20 cellular contexts compared by ENCODE assay signal in genomic region chr14:21521526-21521925, GRCh38. TPM values are rescaled to one million over a fixed set of nuclear protein-coding genes. Genes with fewer than 3 reads are reported as not detected.
DNase-seq lines count a peak whose midpoint lies in the region; ATAC-seq and TF ChIP-seq lines count a peak whose summit lies in the region.
"Had no signal": no experiment of that assay in that cellular context is flagged by ENCODE, and none has a peak within 500 bp of the region (broad histone marks: within the 10 kb centered on the region; RNA-seq: fewer than 3 reads in every experiment).

No MANE protein-coding gene starts in this region.

- 61 to 63% methylated on average over 2 of the region's 2 CpGs for WGBS in lung, 2 donors

- H3K4me3 Mint-ChIP-seq in stimulated activated effector memory CD8-positive, alpha-beta T cell treated with anti-CD3 and anti-CD28 coated beads, Interleukin-12 subunit alpha, Interleukin-12 subunit beta, amount 100 ng/mL, for 72 hours, result no peak overlapping the region
- H3K4me3 Mint-ChIP-seq: activated CD4-positive, alpha-beta T cell treated with anti-CD3 and anti-CD28 coated beads, Interleukin-2, amount 10 ng/mL, durations not matched to agents 7 days and 5 days; activated naive CD4-positive, alpha-beta T cell treated with anti-CD3 and anti-CD28 coated beads, Interleukin-2, amount 50 U/mL, for 24 hours had no signal

- H3K4me3 ChIP-seq in ACC112 (ENCODE audit: low read depth, low read length) (no peak overlapping the region), brain microvascular endothelial cell (ENCODE audit: low read depth, low read length) (no peak overlapping the region), lung (no peak overlapping the region)
- H3K4me3 ChIP-seq: hepatocyte, stomach had no signal

- no peak for ATAC-seq in lung (ENCODE audit: insufficient read depth, low FRiP score)
- no peak for ATAC-seq in stimulated activated effector memory CD8-positive, alpha-beta T cell treated with anti-CD3 and anti-CD28 coated beads, Interleukin-12 subunit alpha, Interleukin-12 subunit beta, amount 100 ng/mL, for 72 hours
- ATAC-seq in GM19397 (IDR thresholded peaks at IDR 0.05; ENCODE audit: unreplicated experiment), result no peak
- ATAC-seq in HG03175 (IDR thresholded peaks at IDR 0.05; ENCODE audit: unreplicated experiment), result no peak

- no peaks in the 10 kb centered on the region for H3K9me3 Mint-ChIP-seq in stimulated activated effector memory CD8-positive, alpha-beta T cell treated with anti-CD3 and anti-CD28 coated beads, Interleukin-12 subunit alpha, Interleukin-12 subunit beta, amount 100 ng/mL, for 72 hours
- H3K9me3 Mint-ChIP-seq: activated CD4-positive, alpha-beta T cell treated with anti-CD3 and anti-CD28 coated beads, Interleukin-2, amount 10 ng/mL, durations not matched to agents 7 days and 5 days; activated naive CD4-positive, alpha-beta T cell treated with anti-CD3 and anti-CD28 coated beads, Interleukin-2, amount 50 U/mL, for 24 hours; nephron had no signal

- H3K4me1 ChIP-seq in ACC112 (ENCODE audit: control insufficient read depth, insufficient read depth, low read length, unreplicated experiment), result peaks cover 16% of the 10 kb centered on the region
- H3K4me1 ChIP-seq in lung (ENCODE audit: control insufficient read depth in 2 of 2, insufficient read depth in 2 of 2, low read length in 2 of 2), result peaks cover 0 to 2% of the 10 kb centered on the region in 2 donors

- peaks cover 2% of the 10 kb centered on the region for H3K79me2 ChIP-seq in ACC112 (ENCODE audit: control insufficient read depth, insufficient read depth, low read length, unreplicated experiment)

- H2AFZ ChIP-seq in ACC112 (ENCODE audit: low read length, unreplicated experiment), result no peak overlapping the region
- H2AFZ ChIP-seq: hepatocyte had no signal

- DNase-seq in H4 (ENCODE audit: low spot score) (peak; percentile 11), brain microvascular endothelial cell (peak; percentile 75), lung (ENCODE audit: low spot score) (peak; percentile 59), COLO829 (ENCODE audit: low spot score) (no peak)
- no peak for DNase-seq in stimulated activated effector memory CD8-positive, alpha-beta T cell treated with anti-CD3 and anti-CD28 coated beads, Interleukin-12 subunit alpha, Interleukin-12 subunit beta, amount 100 ng/mL, for 72 hours (ENCODE audit: low spot score in 2 of 2)
- DNase-seq: activated CD4-positive, alpha-beta T cell treated with anti-CD3 and anti-CD28 coated beads, Interleukin-2, amount 10 ng/mL, durations not matched to agents 7 days and 5 days; COR-L47; Karpas-422; NCI-H774; stomach had no signal

- H3K36me3 ChIP-seq in ACC112 (ENCODE audit: insufficient read depth, low read length) (no peaks in the 10 kb centered on the region), brain microvascular endothelial cell (replicated peaks) (no peaks in the 10 kb centered on the region), lung (ENCODE audit: control insufficient read depth in 2 of 2, insufficient read depth in 2 of 2, low read length in 2 of 2) (peaks cover 0 to 2% of the 10 kb centered on the region in 2 donors)

- no peaks in the 10 kb centered on the region for H3K9me3 ChIP-seq in lung (ENCODE audit: control insufficient read depth in 2 of 2, insufficient read depth in 1 of 2, low read length in 1 of 2)
- H3K9me3 ChIP-seq: stomach had no signal

- in situ Hi-C loops in brain microvascular endothelial cell (cut with HindIII; ENCODE audit: low pct_ligation_motif_present, low sequenced_read_pairs), result no loop called here

- peaks cover 14% of the 10 kb centered on the region for H3K4me1 Mint-ChIP-seq in stimulated activated effector memory CD8-positive, alpha-beta T cell treated with anti-CD3 and anti-CD28 coated beads, Interleukin-12 subunit alpha, Interleukin-12 subunit beta, amount 100 ng/mL, for 72 hours

- H3K27ac ChIP-seq in ACC112 (ENCODE audit: low read depth, low read length) (peak overlapping the region; percentile 72), brain microvascular endothelial cell (peak overlapping the region; percentile 55), lung (ENCODE audit: low read depth in 1 of 2, low read length in 1 of 2) (no peak overlapping the region)
- H3K27ac ChIP-seq: hepatocyte, stomach had no signal

- H3K27me3 ChIP-seq in ACC112 (ENCODE audit: insufficient read depth, low read length) (no peaks in the 10 kb centered on the region), brain microvascular endothelial cell (replicated peaks) (no peaks in the 10 kb centered on the region), lung (ENCODE audit: control insufficient read depth, insufficient read depth) (no peaks in the 10 kb centered on the region)
- H3K27me3 ChIP-seq: hepatocyte, stomach had no signal

- TF ChIP-seq CTCF in brain microvascular endothelial cell (IDR thresholded peaks at IDR 0.05; ENCODE audit: low read depth, low read length, missing control alignments) (no peak), lung (IDR thresholded peaks at IDR 0.05; ENCODE audit: control extremely low read depth, extremely low read depth) (no peak)

- no peak overlapping the region for H3K27ac Mint-ChIP-seq in stimulated activated effector memory CD8-positive, alpha-beta T cell treated with anti-CD3 and anti-CD28 coated beads, Interleukin-12 subunit alpha, Interleukin-12 subunit beta, amount 100 ng/mL, for 72 hours
- H3K27ac Mint-ChIP-seq: activated CD4-positive, alpha-beta T cell treated with anti-CD3 and anti-CD28 coated beads, Interleukin-2, amount 10 ng/mL, durations not matched to agents 7 days and 5 days; nephron had no signal

- H3K36me3 Mint-ChIP-seq in stimulated activated effector memory CD8-positive, alpha-beta T cell treated with anti-CD3 and anti-CD28 coated beads, Interleukin-12 subunit alpha, Interleukin-12 subunit beta, amount 100 ng/mL, for 72 hours, result peaks cover 6% of the 10 kb centered on the region
- H3K36me3 Mint-ChIP-seq: activated naive CD4-positive, alpha-beta T cell treated with anti-CD3 and anti-CD28 coated beads, Interleukin-2, amount 50 U/mL, for 24 hours had no signal

RNA-seq across cellular contexts. Expression of gene SALL2, which starts 4.6 kb away (rescaled TPM):
- 0.06 and 0.75 TPM in 2 replicates for total RNA-seq in H4 (2014; rRNA removed; shearing (Covaris generic))
- total RNA-seq in lung, result 10 to 100 TPM in 1 of 2 donors, 1 to 10 TPM in 1; 10.0 to 10.2 TPM
- 1 to 10 TPM; 2.9 to 6.1 TPM for polyA plus RNA-seq in lung

RNA-seq across cellular contexts. Expression of gene METTL3, which starts 10.4 kb away (rescaled TPM):
- 55.3 and 56.8 TPM in 2 replicates for total RNA-seq in H4 (2014; rRNA removed; shearing (Covaris generic))
- total RNA-seq in lung, result 10 to 100 TPM; 40.9 to 77.2 TPM
- 10 to 100 TPM; 34.6 to 47.8 TPM for polyA plus RNA-seq in lung

RNA-seq across cellular contexts. Expression of gene TOX4, which starts 44.5 kb away (rescaled TPM):
- total RNA-seq in H4 (2014; rRNA removed; shearing (Covaris generic)), result 12.7 and 14.3 TPM in 2 replicates
- total RNA-seq in lung, result 10 to 100 TPM; 42.8 to 82.9 TPM
- polyA plus RNA-seq in lung, result 10 to 100 TPM; 16.4 to 41.3 TPM

RNA-seq across cellular contexts. Expression of gene RAB2B, which starts 44.8 kb away (rescaled TPM):
- total RNA-seq in H4 (2014; rRNA removed; shearing (Covaris generic)), result 17.5 and 22.9 TPM in 2 replicates
- total RNA-seq in lung, result 10 to 100 TPM; 22.3 to 42.7 TPM
- polyA plus RNA-seq in lung, result 10 to 100 TPM; 14.8 to 18.5 TPM

RNA-seq across cellular contexts. Expression of gene OR10G3, which starts 58.4 kb away (rescaled TPM):
- not detected in 2 replicates for total RNA-seq in H4 (2014; rRNA removed; shearing (Covaris generic))
- not detected for total RNA-seq in lung
- polyA plus RNA-seq in lung, result not detected
- total RNA-seq: activated CD4-positive, alpha-beta T cell treated with anti-CD3 and anti-CD28 coated beads, Interleukin-2, amount 10 ng/mL, durations not matched to agents 7 days and 5 days; dermis microvascular lymphatic vessel endothelial cell; epithelial cell of proximal tubule; hepatocyte; kidney epithelial cell; stomach; ureter had no signal
- polyA plus RNA-seq: hepatocyte, stomach had no signal

Comparison
In these comparisons a context has a peak if more than half of its experiments do, and no peak if none do; other contexts are left out.
1. H3K27ac ChIP-seq: peak in ACC112 (single experiment) and brain microvascular endothelial cell (single experiment); none in lung (0 of 2).
2. DNase-seq: peak in H4 (single experiment), brain microvascular endothelial cell (single experiment) and lung (single experiment); none in stimulated activated effector memory CD8-positive, alpha-beta T cell treated with anti-CD3 and anti-CD28 coated beads, Interleukin-12 subunit alpha, Interleukin-12 subunit beta, amount 100 ng/mL, for 72 hours (0 of 2) and COLO829 (single experiment).